In the genomic region with DNA sequence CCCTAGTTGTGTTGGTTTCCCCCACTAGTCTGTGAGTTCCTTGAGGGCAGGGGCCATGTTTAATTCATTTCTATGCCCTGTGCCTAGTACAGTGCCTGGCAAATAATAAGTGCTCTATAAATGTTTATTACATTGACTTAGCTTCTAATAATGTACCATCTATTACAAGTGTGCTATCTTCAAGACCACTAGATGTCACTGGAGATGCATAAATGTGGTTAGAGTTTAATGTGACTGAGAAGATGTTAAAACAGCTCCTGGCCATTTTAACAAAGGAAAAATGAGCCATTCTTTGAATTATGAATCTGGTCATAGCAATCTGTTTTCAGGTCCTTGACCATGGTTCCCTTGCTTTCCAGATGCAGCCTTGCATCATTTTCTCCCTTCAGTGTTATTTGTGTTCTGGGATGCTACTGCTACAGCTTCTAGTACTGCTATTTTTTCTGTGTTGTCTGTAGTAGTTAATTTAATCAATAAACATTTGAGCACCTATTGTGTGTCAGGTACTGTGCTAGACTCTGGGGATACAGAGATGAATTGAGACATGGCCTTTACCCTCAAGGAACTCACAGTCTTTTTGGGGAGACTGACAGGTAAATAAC, we compare ENCODE assay signal across 8 cellular contexts. TPM values are rescaled to one million over a fixed set of nuclear protein-coding genes. Genes with fewer than 3 reads are reported as not detected.
DNase-seq lines count a peak whose midpoint lies in the region; ATAC-seq and TF ChIP-seq lines count a peak whose summit lies in the region.

No MANE protein-coding gene starts in this region.

- intact Hi-C loops in body of pancreas (cut with DNase I) (no loop called here), testis (cut with DNase I; ENCODE audit: low total_unique reads) (no loop called here)

- no peak for ATAC-seq in body of pancreas

- no peak overlapping the region for H3K27ac Mint-ChIP-seq in immature natural killer cell

- H3K9me3 Mint-ChIP-seq in immature natural killer cell = no peaks in the 10 kb centered on the region

- TF ChIP-seq CTCF in body of pancreas (IDR thresholded peaks at IDR 0.05) = peak; percentile 15 to 69 (median 45)
- peak in 2 of 3 experiments; percentile 10 to 11 for TF ChIP-seq CTCF in testis (IDR thresholded peaks at IDR 0.05)

- H3K27ac ChIP-seq in body of pancreas (no peak overlapping the region), testis (no peak overlapping the region)

- H3K36me3 ChIP-seq in body of pancreas (replicated peaks in 1 of 2; ENCODE audit: insufficient read depth in 1 of 2, low read depth in 2 of 2) (no peaks in the 10 kb centered on the region), testis (ENCODE audit: low read depth, missing control alignments) (no peaks in the 10 kb centered on the region)

- no peaks in the 10 kb centered on the region for H3K27me3 ChIP-seq in body of pancreas
- no peaks in the 10 kb centered on the region for H3K27me3 ChIP-seq in testis

- H3K27me3 Mint-ChIP-seq in immature natural killer cell (ENCODE audit: low read depth in 3 of 3) = peaks cover 0 to 4% (median under 1%) of the 10 kb centered on the region in 3 donors

- no peak for TF ChIP-seq POLR2A in body of pancreas (IDR thresholded peaks at IDR 0.05)
- TF ChIP-seq POLR2A in testis (IDR thresholded peaks at IDR 0.05) = no peak

- H3K4me1 Mint-ChIP-seq in immature natural killer cell = no peaks in the 10 kb centered on the region

- H3K4me1 ChIP-seq in body of pancreas (no peaks in the 10 kb centered on the region), testis (no peaks in the 10 kb centered on the region)

- DNase-seq in Daoy (ENCODE audit: low read depth) (peak; percentile 28), H4 (ENCODE audit: low spot score) (peak; percentile 54), NCI-H2227 (lab: John Stamatoyannopoulos, UW; ENCODE audit: unreplicated experiment) (peak; percentile 79), body of pancreas (no peak), immature natural killer cell (peak; percentile 14 to 28 (median 21)), testis (no peak), NK-92 (lab: John Stamatoyannopoulos, UW; ENCODE audit: unreplicated experiment) (no peak)
- DNase-seq in effector CD4-positive, alpha-beta T cell = no peak

- peaks cover 0 to 3% (median 3%) of the 10 kb centered on the region in 3 donors for H3K36me3 Mint-ChIP-seq in immature natural killer cell

- H3K9me3 ChIP-seq in body of pancreas (no peaks in the 10 kb centered on the region), testis (no peaks in the 10 kb centered on the region)

- H3K4me3 ChIP-seq in body of pancreas (no peak overlapping the region), testis (no peak overlapping the region)

- H3K4me3 Mint-ChIP-seq in immature natural killer cell = no peak overlapping the region

RNA-seq across cellular contexts. Expression of a gene that starts 43.2 kb away (rescaled TPM):
- 13.6 and 13.7 TPM in 2 replicates for total RNA-seq in Daoy (2014; rRNA removed; shearing (Covaris generic))
- total RNA-seq in H4 (2014; rRNA removed; shearing (Covaris generic)) = 19.9 and 22.4 TPM in 2 replicates
- total RNA-seq in body of pancreas (1 to 10 TPM; 1.6 to 6.2 TPM), testis (10 to 100 TPM; 18.3 to 19.9 TPM)
- polyA plus RNA-seq in immature natural killer cell (10 to 100 TPM; 13.2 to 20.5 (median 18.6) TPM), testis (ENCODE audit: insufficient read depth, low read depth, low replicate concordance) (13.0 TPM)

RNA-seq across cellular contexts. Expression of a gene that starts 54.7 kb away (rescaled TPM):
- total RNA-seq in Daoy (2014; rRNA removed; shearing (Covaris generic)) = 23.1 and 24.0 TPM in 2 replicates
- 24.9 and 32.4 TPM in 2 replicates for total RNA-seq in H4 (2014; rRNA removed; shearing (Covaris generic))
- total RNA-seq in body of pancreas (10 to 100 TPM in 1 of 2 donors, 1 to 10 TPM in 1; 4.6 to 13.2 TPM), testis (10 to 100 TPM in 1 of 2 donors, 1 to 10 TPM in 1; 9.8 to 11.1 TPM)
- polyA plus RNA-seq in immature natural killer cell (10 to 100 TPM in 1 of 3 donors, 1 to 10 TPM in 2; 5.7 to 10.6 (median 8.1) TPM), testis (ENCODE audit: insufficient read depth, low read depth, low replicate concordance) (8.8 TPM)

Comparison
In these comparisons a context has a peak if more than half of its experiments do, and no peak if none do; other contexts are left out.
1. DNase-seq: peak in Daoy (single experiment), H4 (single experiment), NCI-H2227 (single experiment) and immature natural killer cell (3 of 3); none in body of pancreas (0 of 4), testis (single experiment), NK-92 (single experiment) and effector CD4-positive, alpha-beta T cell (single experiment).